In the genomic region with DNA sequence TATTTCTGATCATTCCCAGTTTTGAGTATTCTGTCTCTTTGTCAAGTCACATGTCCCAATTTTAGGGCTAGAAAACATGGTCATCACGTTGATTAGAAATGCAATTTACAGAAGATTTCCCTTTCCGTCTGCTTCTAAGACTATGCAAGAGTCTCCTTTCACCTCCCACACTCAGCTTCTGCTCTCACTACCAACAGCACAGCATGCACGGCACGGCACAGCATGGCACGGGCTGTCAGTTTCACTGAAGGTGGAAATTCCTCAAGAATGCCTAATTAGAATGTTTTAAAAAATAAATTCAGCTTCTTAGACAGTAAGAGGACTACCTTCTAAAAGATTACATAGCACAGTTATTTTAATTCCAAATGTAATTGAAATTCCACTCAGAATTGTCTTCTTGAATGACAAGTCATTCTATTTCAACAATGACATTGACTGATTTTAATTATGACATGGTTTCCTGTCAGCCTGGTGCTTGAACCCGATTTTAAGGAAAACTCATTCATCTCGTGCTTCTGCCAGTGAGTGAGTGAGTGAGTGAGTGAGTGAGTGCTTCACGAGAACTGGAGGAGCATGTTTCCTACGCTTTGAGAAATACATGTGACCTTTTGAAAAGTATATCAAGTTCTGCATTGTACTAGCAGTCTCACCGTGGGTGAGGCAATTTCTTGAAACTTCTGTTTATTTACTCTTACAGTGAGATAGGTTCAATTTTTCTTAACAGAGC, we compare ENCODE assay signal across 17 cellular contexts.
"Had no signal": no experiment of that assay in that cellular context is flagged by ENCODE, and none has a peak within 500 bp of the region (broad histone marks: within the 10 kb centered on the region; RNA-seq: fewer than 3 reads in every experiment).

No MANE protein-coding gene starts in this region.

- H3K36me3 Mint-ChIP-seq: activated CD4-positive, alpha-beta memory T cell treated with anti-CD3 and anti-CD28 coated beads for 36 hours; activated naive CD8-positive, alpha-beta T cell; memory B cell; naive B cell; stimulated activated memory B cell treated with anti-CD40 and anti-IgM and Interleukin-4, amounts not matched to agents 10 μg/mL and 1 μg/mL and 100 μg/mL, for 72 hours had no signal

- H3K4me1 Mint-ChIP-seq: endodermal cell; memory B cell; naive B cell; stimulated activated memory B cell treated with anti-CD40 and anti-IgM and Interleukin-4, amounts not matched to agents 10 μg/mL and 1 μg/mL and 100 μg/mL, for 72 hours had no signal

- DNase-seq: activated CD4-positive, alpha-beta memory T cell treated with anti-CD3 and anti-CD28 coated beads for 36 hours; activated CD4-positive, alpha-beta T cell treated with anti-CD3 and anti-CD28 coated beads for 4 hours; body of pancreas; endodermal cell; gastrocnemius medialis; left ventricle myocardium superior; mucosa of descending colon; naive B cell; sigmoid colon; stimulated activated CD4-positive, alpha-beta T cell treated with anti-CD3 and anti-CD28 coated beads, Interleukin-4, amount 100 ng/mL, for 24 hours; SW 1271; T-helper 2 cell had no signal

- H3K9ac ChIP-seq: parathyroid adenoma had no signal

- H3K9me3 Mint-ChIP-seq: activated CD4-positive, alpha-beta memory T cell treated with anti-CD3 and anti-CD28 coated beads for 36 hours; endodermal cell; memory B cell; stimulated activated memory B cell treated with anti-CD40 and anti-IgM and Interleukin-4, amounts not matched to agents 10 μg/mL and 1 μg/mL and 100 μg/mL, for 72 hours had no signal

- H3K4me3 ChIP-seq: body of pancreas, gastrocnemius medialis, mucosa of descending colon, sigmoid colon, thoracic aorta had no signal

- H3K4me1 ChIP-seq: body of pancreas, gastrocnemius medialis, parathyroid adenoma had no signal

- H3K36me3 ChIP-seq: gastrocnemius medialis, sigmoid colon, thoracic aorta had no signal

- H3K79me2 ChIP-seq: parathyroid adenoma had no signal

- H3K4me3 Mint-ChIP-seq: activated CD4-positive, alpha-beta memory T cell treated with anti-CD3 and anti-CD28 coated beads for 36 hours; activated naive CD8-positive, alpha-beta T cell; endodermal cell; memory B cell; stimulated activated memory B cell treated with anti-CD40 and anti-IgM and Interleukin-4, amounts not matched to agents 10 μg/mL and 1 μg/mL and 100 μg/mL, for 72 hours had no signal

- ATAC-seq: body of pancreas; gastrocnemius medialis; left ventricle myocardium superior; mucosa of descending colon; stimulated activated memory B cell treated with anti-CD40 and anti-IgM and Interleukin-4, amounts not matched to agents 10 μg/mL and 1 μg/mL and 100 μg/mL, for 72 hours had no signal

- H3K27me3 ChIP-seq: body of pancreas, sigmoid colon had no signal

- H2AFZ ChIP-seq: parathyroid adenoma had no signal

- H3K27ac ChIP-seq: body of pancreas, gastrocnemius medialis, parathyroid adenoma, sigmoid colon, thoracic aorta had no signal

- H3K9me3 ChIP-seq: body of pancreas, gastrocnemius medialis, mucosa of descending colon, sigmoid colon, thoracic aorta had no signal

- H3K27ac Mint-ChIP-seq: activated CD4-positive, alpha-beta memory T cell treated with anti-CD3 and anti-CD28 coated beads for 36 hours; activated naive CD8-positive, alpha-beta T cell; endodermal cell; memory B cell; stimulated activated memory B cell treated with anti-CD40 and anti-IgM and Interleukin-4, amounts not matched to agents 10 μg/mL and 1 μg/mL and 100 μg/mL, for 72 hours had no signal
